In the genomic region with DNA sequence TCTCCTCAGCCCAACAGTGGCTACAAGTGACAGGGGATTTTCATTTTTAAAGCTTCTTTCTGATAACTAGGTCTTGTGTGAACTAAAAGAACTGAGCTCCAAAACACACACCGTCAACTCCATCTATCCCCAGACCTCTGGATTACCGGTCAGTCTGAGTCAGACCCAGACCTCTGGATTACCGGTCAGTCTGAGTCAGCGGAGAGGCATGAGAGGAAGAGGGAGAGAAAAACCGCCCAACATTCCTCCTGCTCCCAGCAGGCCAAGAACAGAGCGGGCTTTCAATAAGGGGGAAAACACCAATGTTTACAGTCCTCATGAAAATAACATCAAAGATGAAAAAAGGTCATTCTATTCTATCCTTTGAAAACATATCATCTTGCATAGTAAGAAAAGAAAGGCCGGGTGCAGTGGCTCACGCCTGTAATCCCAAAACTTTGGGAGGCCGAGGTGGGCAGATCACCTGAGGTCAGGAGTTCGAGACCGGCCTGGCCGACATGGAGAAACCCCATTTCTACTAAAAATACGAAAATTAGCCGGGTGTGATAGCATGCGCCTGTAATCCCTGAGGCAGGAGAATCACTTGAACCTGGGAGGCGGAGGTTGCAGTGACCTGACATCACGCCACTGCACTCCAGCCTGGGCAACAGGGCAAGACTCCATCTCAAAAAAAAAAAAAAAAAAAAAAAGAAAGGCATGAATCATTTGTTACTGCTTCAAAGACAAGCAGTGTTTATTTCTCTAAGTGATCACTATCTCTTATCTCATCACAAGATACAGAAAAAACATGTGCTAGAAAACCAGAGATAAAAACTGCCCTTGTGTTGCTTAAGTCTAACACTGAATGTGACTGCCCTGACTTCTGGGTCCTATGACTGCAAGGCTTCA, we compare ENCODE assay signal across 8 cellular contexts. TPM values are rescaled to one million over a fixed set of nuclear protein-coding genes. Genes with fewer than 3 reads are reported as not detected.
DNase-seq lines count a peak whose midpoint lies in the region; ATAC-seq and TF ChIP-seq lines count a peak whose summit lies in the region.

No MANE protein-coding gene starts in this region.

- no peak overlapping the region for H3K23ac ChIP-seq in mesendoderm (ENCODE audit: low read length)

- H3K27me3 ChIP-seq in BLaER1 treated with 17β-estradiol and CSF1 and Interleukin-3, amounts not matched to agents 10 nM and 100 nM, result peaks cover 0 to 24% (median 0%) of the 10 kb centered on the region in 11 experiments; a peak in 6 of 22 replicates
- no peaks in the 10 kb centered on the region for H3K27me3 ChIP-seq in MG63
- H3K27me3 ChIP-seq in mesendoderm (ENCODE audit: insufficient read depth, low read length, poor library complexity), result no peaks in the 10 kb centered on the region

- H3K79me1 ChIP-seq in mesendoderm (ENCODE audit: low read length), result peaks cover 28% of the 10 kb centered on the region

- peak overlapping the region; percentile 3 for H3K56ac ChIP-seq in mesendoderm (ENCODE audit: low read length)

- no peak overlapping the region for H2BK15ac ChIP-seq in mesendoderm (replicated peaks; ENCODE audit: low read depth)

- no peak overlapping the region for H4K8ac ChIP-seq in mesendoderm (ENCODE audit: low read depth, low read length)

- no peak overlapping the region for H2BK5ac ChIP-seq in mesendoderm (ENCODE audit: low read length)

- H3K18ac ChIP-seq in mesendoderm (ENCODE audit: low read length), result peak overlapping the region; percentile 66

- TF ChIP-seq CTCF in GM20000 (IDR thresholded peaks at IDR 0.05; ENCODE audit: extremely low read depth, missing control alignments), result no peak

- no peak overlapping the region for H2BK120ac ChIP-seq in mesendoderm (ENCODE audit: low read depth, low read length)

- no peak overlapping the region for H3K4ac ChIP-seq in mesendoderm (ENCODE audit: low read depth, low read length)

- H3K4me3 ChIP-seq in BLaER1 treated with 17β-estradiol and CSF1 and Interleukin-3, amounts not matched to agents 10 nM and 100 nM, result peak overlapping the region in 4 of 10 experiments; percentile 3 to 100 (median 98); a peak in 6 of 20 replicates
- H3K4me3 ChIP-seq in MG63, result peak overlapping the region; percentile 26
- H3K4me3 ChIP-seq in mesendoderm (ENCODE audit: low read length), result no peak overlapping the region

- peaks cover 77% of the 10 kb centered on the region for H3K79me2 ChIP-seq in mesendoderm (ENCODE audit: control insufficient read depth, insufficient read depth, low read length)

- H3K36me3 ChIP-seq in BLaER1 treated with 17β-estradiol and CSF1 and Interleukin-3, amounts not matched to agents 10 nM and 100 nM, result peaks cover 6 to 49% (median 34%) of the 10 kb centered on the region in 11 experiments
- H3K36me3 ChIP-seq in MG63 (peaks cover 39% of the 10 kb centered on the region), mesendoderm (ENCODE audit: control insufficient read depth, insufficient read depth, low read length) (no peaks in the 10 kb centered on the region)

- DNase-seq in MG63 (peak; percentile 96), cerebellar cortex (ENCODE audit: low spot score) (peak; percentile 27), mesendoderm (peak; percentile 94), DMS 273 treated with DMSO at 0.1 percent for 48 hours (lab: John Stamatoyannopoulos, UW) (no peak), GM20000 (ENCODE audit: low spot score) (no peak)
- DNase-seq in activated CD4-positive, CD25-positive, alpha-beta regulatory T cell treated with anti-CD3 and anti-CD28 coated beads, Interleukin-2, amount 50 U/mL, for 72 hours, result no peak

- H2AK5ac ChIP-seq in mesendoderm (ENCODE audit: low read length), result no peak overlapping the region

- no peak for ATAC-seq in HG03460 (IDR thresholded peaks at IDR 0.05; ENCODE audit: unreplicated experiment)

- H3K27ac ChIP-seq in BLaER1 treated with 17β-estradiol and CSF1 and Interleukin-3, amounts not matched to agents 10 nM and 100 nM, result peak overlapping the region in 1 of 11 experiments; percentile 13; a peak in 1 of 22 replicates
- peak overlapping the region; percentile 54 for H3K27ac ChIP-seq in mesendoderm (ENCODE audit: low read depth, low read length)

- H3K4me1 ChIP-seq in BLaER1 treated with 17β-estradiol and CSF1 and Interleukin-3, amounts not matched to agents 10 nM and 100 nM, result peaks cover 66 to 88% (median 79%) of the 10 kb centered on the region in 10 experiments
- H3K4me1 ChIP-seq in mesendoderm (ENCODE audit: control insufficient read depth, low read depth, low read length), result peaks cover 25% of the 10 kb centered on the region

- peaks cover 80 to 81% (median 81%) of the 10 kb centered on the region in 11 experiments for H4K20me1 ChIP-seq in BLaER1 treated with 17β-estradiol and CSF1 and Interleukin-3, amounts not matched to agents 10 nM and 100 nM

- WGBS in mesendoderm (ENCODE audit: extremely low coverage, insufficient coverage, low lambda C conversion rate), result no CpG with 5 or more reads among the region's 17 CpGs

- H3K9me3 ChIP-seq in BLaER1 treated with 17β-estradiol and CSF1 and Interleukin-3, amounts not matched to agents 10 nM and 100 nM (replicated peaks in 1 of 11), result no peaks in the 10 kb centered on the region
- no peaks in the 10 kb centered on the region for H3K9me3 ChIP-seq in MG63

- H3K9ac ChIP-seq in BLaER1 treated with 17β-estradiol and CSF1 and Interleukin-3, amounts not matched to agents 10 nM and 100 nM, result peak overlapping the region in 5 of 11 experiments; percentile 87 to 98 (median 95); a peak in 7 of 22 replicates
- peak overlapping the region; percentile 3 for H3K9ac ChIP-seq in mesendoderm (ENCODE audit: low read length)

- no peak overlapping the region for H4K5ac ChIP-seq in mesendoderm (ENCODE audit: low read length)

- H3K4me2 ChIP-seq in BLaER1 treated with 17β-estradiol and CSF1 and Interleukin-3, amounts not matched to agents 10 nM and 100 nM, result peak overlapping the region; percentile 91 to 99 (median 97)
- no peak overlapping the region for H3K4me2 ChIP-seq in mesendoderm (ENCODE audit: low read length)

RNA-seq across cellular contexts. Expression of a gene that starts 3.4 kb away (rescaled TPM):
- total RNA-seq in MG63 (2014; rRNA removed; shearing (Covaris generic); ENCODE audit: low replicate concordance), result 396 and 445 TPM in 2 replicates
- 106 TPM for polyA plus RNA-seq in mesendoderm (2013, experiment 1 of 2)
- 104 TPM for polyA plus RNA-seq in mesendoderm (2013, experiment 2 of 2)

RNA-seq across cellular contexts. Expression of a gene that starts 50.6 kb away (rescaled TPM):
- 4.3 and 12.9 TPM in 2 replicates for total RNA-seq in MG63 (2014; rRNA removed; shearing (Covaris generic); ENCODE audit: low replicate concordance)
- 1.0 TPM for polyA plus RNA-seq in mesendoderm (2013, experiment 1 of 2)
- 1.1 TPM for polyA plus RNA-seq in mesendoderm (2013, experiment 2 of 2)

RNA-seq across cellular contexts. Expression of a gene that starts 52.2 kb away (rescaled TPM):
- total RNA-seq in MG63 (2014; rRNA removed; shearing (Covaris generic); ENCODE audit: low replicate concordance), result 153 and 197 TPM in 2 replicates
- 156 TPM for polyA plus RNA-seq in mesendoderm (2013, experiment 1 of 2)
- polyA plus RNA-seq in mesendoderm (2013, experiment 2 of 2), result 154 TPM

Comparison
In these comparisons a context has a peak if more than half of its experiments do, and no peak if none do; other contexts are left out.
1. DNase-seq: peak in MG63 (single experiment), cerebellar cortex (single experiment) and mesendoderm (single experiment); none in DMS 273 treated with DMSO at 0.1 percent for 48 hours (single experiment), GM20000 (single experiment) and activated CD4-positive, CD25-positive, alpha-beta regulatory T cell treated with anti-CD3 and anti-CD28 coated beads, Interleukin-2, amount 50 U/mL, for 72 hours (single experiment).